8 cellular contexts compared by ENCODE assay signal in the genomic region with DNA sequence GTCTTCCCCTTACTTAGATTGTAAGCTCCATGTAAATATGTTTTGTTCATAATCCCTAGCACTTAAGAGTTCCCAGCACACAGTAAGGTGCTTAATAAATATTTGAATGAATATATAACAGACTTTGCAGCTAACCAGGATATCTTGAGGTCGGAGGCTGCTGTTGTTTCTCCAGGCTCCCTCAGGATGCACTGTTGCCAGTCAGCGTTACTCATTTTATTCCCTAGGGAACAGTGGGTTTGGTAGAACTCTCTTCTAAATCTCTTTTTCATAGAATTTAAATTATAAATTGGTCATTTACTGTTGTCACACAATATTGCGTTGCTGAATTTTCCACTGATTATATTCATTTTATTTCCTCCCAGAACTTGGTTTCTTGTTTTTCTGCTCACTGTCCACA. TPM values are rescaled to one million over a fixed set of nuclear protein-coding genes. Genes with fewer than 3 reads are reported as not detected.
A peak's percentile ranks its signal among the peaks of the same experiment; 100 is the strongest.
DNase-seq lines count a peak whose midpoint lies in the region; ATAC-seq, FAIRE-seq and TF ChIP-seq lines count a peak whose summit lies in the region.

No MANE protein-coding gene starts in this region.

- H3K27ac Mint-ChIP-seq in activated CD4-positive, alpha-beta T cell treated with anti-CD3 and anti-CD28 coated beads, Interleukin-2, amount 10 ng/mL, durations not matched to agents 24 days and 14 days = no peak overlapping the region
- peak overlapping the region; percentile 84 for H3K27ac Mint-ChIP-seq in activated T-helper 2 cell treated with anti-CD3 and anti-CD28 coated beads, Interferon-gamma antibody, Interleukin-2, Interleukin-4, amounts not matched to agents 10 μg/mL and 5 μg/mL and 100 μg/mL, durations not matched to agents 14 hours and 24 hours and 36 hours

- 93% methylated on average over 3 of the region's 3 CpGs for WGBS in thymus

- ATAC-seq in HG03159 (IDR thresholded peaks at IDR 0.05; ENCODE audit: unreplicated experiment) = no peak

- DNase-seq in activated CD4-positive, alpha-beta T cell treated with anti-CD3 and anti-CD28 coated beads, Interleukin-2, amount 10 ng/mL, durations not matched to agents 24 days and 14 days = no peak
- DNase-seq in activated CD4-positive, alpha-beta T cell treated with anti-CD3 and anti-CD28 coated beads for 4 hours = no peak
- DNase-seq in activated T-helper 2 cell treated with anti-CD3 and anti-CD28 coated beads, Interferon-gamma antibody, Interleukin-2, Interleukin-4, amounts not matched to agents 10 μg/mL and 5 μg/mL and 100 μg/mL, durations not matched to agents 14 hours and 24 hours and 36 hours (ENCODE audit: low spot score) = no peak
- DNase-seq in occipital lobe (lab: John Stamatoyannopoulos, UW) (no peak), D721Med (ENCODE audit: insufficient read length, low spot score) (no peak)

- TF ChIP-seq CTCF in D721Med (IDR thresholded peaks at IDR 0.05; ENCODE audit: insufficient read depth, missing control alignments) = no peak

- H3K36me3 ChIP-seq in iPS-20b (ENCODE audit: insufficient read depth, low read depth, low read length) (peaks cover 28% of the 10 kb centered on the region), thymus (ENCODE audit: control insufficient read depth, insufficient read depth) (peaks cover 8% of the 10 kb centered on the region)

- peak overlapping the region; percentile 92 for H3K9ac ChIP-seq in iPS-20b (ENCODE audit: low read depth, low read length)

- no peak for FAIRE-seq in D721Med (lab: Jason Lieb, UNC)

- no peaks in the 10 kb centered on the region for H3K27me3 ChIP-seq in iPS-20b (ENCODE audit: insufficient read depth, low read length)
- no peaks in the 10 kb centered on the region for H3K27me3 ChIP-seq in thymus (ENCODE audit: control insufficient read depth, insufficient read depth)

- peak overlapping the region; percentile 99 for H3K4me3 ChIP-seq in iPS-20b (ENCODE audit: low read length)
- H3K4me3 ChIP-seq in thymus (ENCODE audit: low read length) = peak overlapping the region; percentile 100

- peak overlapping the region; percentile 86 for H3K27ac ChIP-seq in iPS-20b (ENCODE audit: low read length)
- H3K27ac ChIP-seq in thymus (ENCODE audit: low read depth) = no peak overlapping the region

- H3K4me3 Mint-ChIP-seq in activated CD4-positive, alpha-beta T cell treated with anti-CD3 and anti-CD28 coated beads, Interleukin-2, amount 10 ng/mL, durations not matched to agents 24 days and 14 days = peak overlapping the region; percentile 100
- peak overlapping the region; percentile 80 for H3K4me3 Mint-ChIP-seq in activated T-helper 2 cell treated with anti-CD3 and anti-CD28 coated beads, Interferon-gamma antibody, Interleukin-2, Interleukin-4, amounts not matched to agents 10 μg/mL and 5 μg/mL and 100 μg/mL, durations not matched to agents 14 hours and 24 hours and 36 hours (ENCODE audit: low read depth)

- H3K27me3 Mint-ChIP-seq in activated CD4-positive, alpha-beta T cell treated with anti-CD3 and anti-CD28 coated beads, Interleukin-2, amount 10 ng/mL, durations not matched to agents 24 days and 14 days = peaks cover 5% of the 10 kb centered on the region
- peaks cover 5% of the 10 kb centered on the region for H3K27me3 Mint-ChIP-seq in activated T-helper 2 cell treated with anti-CD3 and anti-CD28 coated beads, Interferon-gamma antibody, Interleukin-2, Interleukin-4, amounts not matched to agents 10 μg/mL and 5 μg/mL and 100 μg/mL, durations not matched to agents 14 hours and 24 hours and 36 hours (ENCODE audit: low read depth)

- H3K4me1 ChIP-seq in iPS-20b (ENCODE audit: insufficient read depth, low read length) = peaks cover 1% of the 10 kb centered on the region
- H3K4me1 ChIP-seq in thymus (ENCODE audit: control insufficient read depth, insufficient read depth, low read length) = no peaks in the 10 kb centered on the region

- intact Hi-C loops in activated CD4-positive, alpha-beta T cell treated with anti-CD3 and anti-CD28 coated beads, Interleukin-2, amount 10 ng/mL, durations not matched to agents 24 days and 14 days (cut with micrococcal nuclease) = loop anchor here (2.0 to 5.0 kb wide), 3 partner anchors 54 to 867 kb away; a partner anchor contains a TSS
- intact Hi-C loops in activated T-helper 2 cell treated with anti-CD3 and anti-CD28 coated beads, Interferon-gamma antibody, Interleukin-2, Interleukin-4, amounts not matched to agents 10 μg/mL and 5 μg/mL and 100 μg/mL, durations not matched to agents 14 hours and 24 hours and 36 hours (cut with micrococcal nuclease) = loop anchor here (2.0 to 10.0 kb wide), 4 partner anchors 54 to 793 kb away; a partner anchor contains a TSS

- no peaks in the 10 kb centered on the region for H3K9me3 Mint-ChIP-seq in activated CD4-positive, alpha-beta T cell treated with anti-CD3 and anti-CD28 coated beads, Interleukin-2, amount 10 ng/mL, durations not matched to agents 24 days and 14 days
- no peaks in the 10 kb centered on the region for H3K9me3 Mint-ChIP-seq in activated T-helper 2 cell treated with anti-CD3 and anti-CD28 coated beads, Interferon-gamma antibody, Interleukin-2, Interleukin-4, amounts not matched to agents 10 μg/mL and 5 μg/mL and 100 μg/mL, durations not matched to agents 14 hours and 24 hours and 36 hours

- peaks cover 23% of the 10 kb centered on the region for H3K36me3 Mint-ChIP-seq in activated CD4-positive, alpha-beta T cell treated with anti-CD3 and anti-CD28 coated beads, Interleukin-2, amount 10 ng/mL, durations not matched to agents 24 days and 14 days (ENCODE audit: low read depth)
- peaks cover 26% of the 10 kb centered on the region for H3K36me3 Mint-ChIP-seq in activated T-helper 2 cell treated with anti-CD3 and anti-CD28 coated beads, Interferon-gamma antibody, Interleukin-2, Interleukin-4, amounts not matched to agents 10 μg/mL and 5 μg/mL and 100 μg/mL, durations not matched to agents 14 hours and 24 hours and 36 hours (ENCODE audit: low read depth)

- H3K9me3 ChIP-seq in iPS-20b (ENCODE audit: insufficient read depth, low read depth, low read length) (no peaks in the 10 kb centered on the region), thymus (ENCODE audit: control insufficient read depth) (no peaks in the 10 kb centered on the region)

- H3K4me1 Mint-ChIP-seq in activated CD4-positive, alpha-beta T cell treated with anti-CD3 and anti-CD28 coated beads, Interleukin-2, amount 10 ng/mL, durations not matched to agents 24 days and 14 days = peaks cover 14% of the 10 kb centered on the region
- H3K4me1 Mint-ChIP-seq in activated T-helper 2 cell treated with anti-CD3 and anti-CD28 coated beads, Interferon-gamma antibody, Interleukin-2, Interleukin-4, amounts not matched to agents 10 μg/mL and 5 μg/mL and 100 μg/mL, durations not matched to agents 14 hours and 24 hours and 36 hours (ENCODE audit: low read depth) = peaks cover 14% of the 10 kb centered on the region

RNA-seq across cellular contexts. Expression of a gene that starts 1.0 kb away (rescaled TPM):
- 318 and 321 TPM in 2 replicates for total RNA-seq in activated CD4-positive, alpha-beta T cell treated with anti-CD3 and anti-CD28 coated beads, Interleukin-2, amount 10 ng/mL, durations not matched to agents 24 days and 14 days
- total RNA-seq in activated T-helper 2 cell treated with anti-CD3 and anti-CD28 coated beads, Interferon-gamma antibody, Interleukin-2, Interleukin-4, amounts not matched to agents 10 μg/mL and 5 μg/mL and 100 μg/mL, durations not matched to agents 14 hours and 24 hours and 36 hours = 285 and 286 TPM in 2 replicates
- polyA plus RNA-seq in thymus = 98.1 TPM
- total RNA-seq in occipital lobe = 292 TPM

RNA-seq across cellular contexts. Expression of a gene that starts 54.9 kb away (rescaled TPM):
- 162 and 169 TPM in 2 replicates for total RNA-seq in activated CD4-positive, alpha-beta T cell treated with anti-CD3 and anti-CD28 coated beads, Interleukin-2, amount 10 ng/mL, durations not matched to agents 24 days and 14 days
- 124 and 125 TPM in 2 replicates for total RNA-seq in activated T-helper 2 cell treated with anti-CD3 and anti-CD28 coated beads, Interferon-gamma antibody, Interleukin-2, Interleukin-4, amounts not matched to agents 10 μg/mL and 5 μg/mL and 100 μg/mL, durations not matched to agents 14 hours and 24 hours and 36 hours
- 31.1 TPM for polyA plus RNA-seq in thymus
- total RNA-seq in occipital lobe = 12.2 TPM
